Comparison of ENCODE assay signal across 8 cellular contexts in genomic region chr22:19178065-19178658, GRCh38. TPM values are rescaled to one million over a fixed set of nuclear protein-coding genes. Genes with fewer than 3 reads are reported as not detected.
DNase-seq lines count a peak whose midpoint lies in the region; ATAC-seq and TF ChIP-seq lines count a peak whose summit lies in the region.

No MANE protein-coding gene starts in this region.

- peak overlapping the region; percentile 39 for H3K27ac ChIP-seq in effector memory CD4-positive, alpha-beta T cell (ENCODE audit: insufficient read depth, low read length, poor library complexity, severe bottlenecking)
- H3K27ac ChIP-seq in temporal lobe (ENCODE audit: low read depth, low read length): peak overlapping the region; percentile 62

- peaks cover 34% of the 10 kb centered on the region for H3K4me1 Mint-ChIP-seq in activated B cell treated with CpG ODN at 0.5 μM for 24 hours
- H3K4me1 Mint-ChIP-seq in mesothelial cell of epicardium: peaks cover 16% of the 10 kb centered on the region

- H3K9me3 Mint-ChIP-seq in activated B cell treated with CpG ODN at 0.5 μM for 24 hours: no peaks in the 10 kb centered on the region
- H3K9me3 Mint-ChIP-seq in mesothelial cell of epicardium: no peaks in the 10 kb centered on the region

- ATAC-seq in HG03571 (IDR thresholded peaks at IDR 0.05; ENCODE audit: unreplicated experiment): peak; percentile 32
- ATAC-seq in activated B cell treated with CpG ODN at 0.5 μM for 24 hours (ENCODE audit: low read depth): peak; percentile 38

- peak overlapping the region; percentile 66 for H3K4me3 ChIP-seq in effector memory CD4-positive, alpha-beta T cell (ENCODE audit: insufficient read depth, low read depth, low read length, poor library complexity, severe bottlenecking)

- H3K36me3 ChIP-seq in effector memory CD4-positive, alpha-beta T cell (ENCODE audit: control insufficient read depth, insufficient read depth, low read length): no peaks in the 10 kb centered on the region

- H3K27ac Mint-ChIP-seq in activated B cell treated with CpG ODN at 0.5 μM for 24 hours (no peak overlapping the region), mesothelial cell of epicardium (no peak overlapping the region)

- H3K4me3 Mint-ChIP-seq in activated B cell treated with CpG ODN at 0.5 μM for 24 hours (peak overlapping the region; percentile 69), mesothelial cell of epicardium (peak overlapping the region; percentile 75)

- H3K27me3 Mint-ChIP-seq in activated B cell treated with CpG ODN at 0.5 μM for 24 hours: no peaks in the 10 kb centered on the region
- no peaks in the 10 kb centered on the region for H3K27me3 Mint-ChIP-seq in mesothelial cell of epicardium (ENCODE audit: low read depth)

- H3K36me3 Mint-ChIP-seq in activated B cell treated with CpG ODN at 0.5 μM for 24 hours (ENCODE audit: low read depth): peaks cover 4% of the 10 kb centered on the region
- H3K36me3 Mint-ChIP-seq in mesothelial cell of epicardium: no peaks in the 10 kb centered on the region

- no peaks in the 10 kb centered on the region for H3K27me3 ChIP-seq in effector memory CD4-positive, alpha-beta T cell (replicated peaks; ENCODE audit: control insufficient read depth, insufficient read depth, low read length, poor library complexity, severe bottlenecking)

- no peaks in the 10 kb centered on the region for H3K9me3 ChIP-seq in effector memory CD4-positive, alpha-beta T cell (ENCODE audit: control insufficient read depth, low read length)

- intact Hi-C loops in activated B cell treated with CpG ODN at 0.5 μM for 24 hours (cut with micrococcal nuclease): loop anchor here (1.0 to 5.0 kb wide), 5 partner anchors 113 to 679 kb away; partner anchors contain the start of genes CLTCL1 and MRPL40

- CTCF ChIA-PET in activated B cell treated with CpG ODN at 0.5 μM for 24 hours (lab: Charles Lee): interaction anchor here (0.7 to 3.1 kb wide), 5 partner anchors 33 to 452 kb away, joined by 4 to 21 read pairs (median 5); partner anchors contain the start of genes CDC45, ESS2 and UFD1

- peaks cover 16% of the 10 kb centered on the region for H3K4me1 ChIP-seq in effector memory CD4-positive, alpha-beta T cell (ENCODE audit: control insufficient read depth, insufficient read depth, low read length, poor library complexity, severe bottlenecking)

- TF ChIP-seq CTCF in GM20000 (IDR thresholded peaks at IDR 0.05; ENCODE audit: extremely low read depth, missing control alignments) (no peak), activated B cell treated with CpG ODN at 0.5 μM for 24 hours (IDR thresholded peaks at IDR 0.05) (no peak), mesothelial cell of epicardium (IDR thresholded peaks at IDR 0.05; ENCODE audit: unreplicated experiment) (no peak)

- DNase-seq in D341Med (ENCODE audit: low spot score): peak; percentile 83
- peak; percentile 82 for DNase-seq in GM20000 (ENCODE audit: low spot score)
- DNase-seq in activated B cell treated with CpG ODN at 0.5 μM for 24 hours: peak; percentile 70
- DNase-seq in effector memory CD4-positive, alpha-beta T cell: peak; percentile 48 to 53 (median 49)
- DNase-seq in mesothelial cell of epicardium (ENCODE audit: low spot score in 2 of 2, unreplicated experiment in 2 of 2): peak in 1 of 2 experiments; percentile 74
- DNase-seq in NCI-H1092 (lab: John Stamatoyannopoulos, UW): no peak

- POLR2A ChIA-PET in activated B cell treated with CpG ODN at 0.5 μM for 24 hours (lab: Charles Lee): interaction anchor here (0.6 to 2.6 kb wide), 7 partner anchors 9 to 770 kb away, joined by 3 to 14 read pairs (median 7); partner anchors contain the start of genes CDC45, DGCR2, ESS2 and HIRA

RNA-seq across cellular contexts. Expression of gene SLC25A1, which starts 0.4 kb away (rescaled TPM):
- total RNA-seq in activated B cell treated with CpG ODN at 0.5 μM for 24 hours (44.2 and 44.6 TPM in 2 replicates), mesothelial cell of epicardium (73.6 to 76.3 TPM (median 74.0 TPM) in 3 replicates), temporal lobe (26.3 TPM)

RNA-seq across cellular contexts. Expression of gene GSC2, which starts 28.1 kb away (rescaled TPM):
- total RNA-seq in activated B cell treated with CpG ODN at 0.5 μM for 24 hours: not detected in 2 replicates
- not detected in 3 replicates for total RNA-seq in mesothelial cell of epicardium
- 0.49 TPM for total RNA-seq in temporal lobe

RNA-seq across cellular contexts. Expression of gene ESS2, which starts 33.7 kb away (rescaled TPM):
- total RNA-seq in activated B cell treated with CpG ODN at 0.5 μM for 24 hours (14.9 and 17.2 TPM in 2 replicates), mesothelial cell of epicardium (17.3 to 18.5 TPM (median 18.1 TPM) in 3 replicates), temporal lobe (9.1 TPM)

RNA-seq across cellular contexts. Expression of gene TSSK2, which starts 47.1 kb away (rescaled TPM):
- total RNA-seq in activated B cell treated with CpG ODN at 0.5 μM for 24 hours (0.13 TPM in 1 of 2 replicates, not detected in the other), mesothelial cell of epicardium (not detected in 3 replicates), temporal lobe (not detected)

RNA-seq across cellular contexts. Expression of gene DGCR2, which starts 56.0 kb away (rescaled TPM):
- total RNA-seq in activated B cell treated with CpG ODN at 0.5 μM for 24 hours (29.3 and 33.2 TPM in 2 replicates), mesothelial cell of epicardium (77.3 to 78.9 TPM (median 78.3 TPM) in 3 replicates), temporal lobe (55.8 TPM)
